Comparison of ENCODE assay signal across 34 cellular contexts in the genomic region with DNA sequence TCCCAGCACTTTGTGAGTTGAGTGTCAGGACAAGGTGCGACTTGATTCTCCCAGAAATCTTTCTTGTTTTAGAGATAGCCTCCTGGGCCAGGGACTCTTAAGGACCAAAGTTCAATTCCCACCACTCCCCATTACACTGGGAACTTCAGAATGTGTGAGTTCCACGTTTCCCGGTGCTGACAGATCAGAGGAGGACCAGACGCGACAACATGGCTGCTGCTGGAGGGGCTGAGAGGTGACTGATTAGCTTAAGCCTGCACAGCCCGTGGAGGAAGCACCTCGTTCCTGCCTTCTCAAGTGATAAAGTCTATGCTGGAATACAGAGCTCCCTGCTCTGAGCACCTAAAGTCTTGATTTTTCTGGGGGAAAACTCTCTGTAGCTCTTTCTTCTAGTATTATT.
"Had no signal": no experiment of that assay in that cellular context is flagged by ENCODE, and none has a peak within 500 bp of the region (broad histone marks: within the 10 kb centered on the region; RNA-seq: fewer than 3 reads in every experiment).

No MANE protein-coding gene starts in this region.

- H3K4me3 ChIP-seq: MG63 had no signal

- H3K27ac ChIP-seq: KMS-11 had no signal

- H3K36me3 ChIP-seq: MG63 had no signal

- DNase-seq: Karpas-422, Kasumi-1, KG1, MG63, MM.1S, MV-4-11, NCI-H1048, NCI-H1092, NCI-H1092 treated with DMSO at 0.1 percent for 48 hours, NCI-H1105, NCI-H1105 treated with DMSO at 0.1 percent for 48 hours, NCI-H1417, NCI-H1417 treated with DMSO at 0.1 percent for 48 hours, NCI-H1436, NCI-H1436 treated with DMSO at 0.1 percent for 48 hours, NCI-H146, NCI-H1694, NCI-H1694 treated with DMSO at 0.1 percent for 48 hours, NCI-H187, NCI-H187 treated with DMSO at 0.1 percent for 48 hours, NCI-H1930, NCI-H2029, NCI-H2029 treated with DMSO at 0.1 percent for 48 hours, NCI-H2081, NCI-H2081 treated with DMSO at 0.1 percent for 48 hours, NCI-H2107, NCI-H2171, NCI-H2171 treated with DMSO at 0.1 percent for 48 hours, NCI-H2227 treated with DMSO at 0.1 percent for 48 hours, NCI-H226, NCI-H345, NCI-H446, NCI-H446 treated with DMSO at 0.1 percent for 48 hours had no signal

- H3K4me2 ChIP-seq: KMS-11 had no signal

- H3K27me3 ChIP-seq: MG63 had no signal

- H3K9me3 ChIP-seq: MG63 had no signal
